In the genomic region with DNA sequence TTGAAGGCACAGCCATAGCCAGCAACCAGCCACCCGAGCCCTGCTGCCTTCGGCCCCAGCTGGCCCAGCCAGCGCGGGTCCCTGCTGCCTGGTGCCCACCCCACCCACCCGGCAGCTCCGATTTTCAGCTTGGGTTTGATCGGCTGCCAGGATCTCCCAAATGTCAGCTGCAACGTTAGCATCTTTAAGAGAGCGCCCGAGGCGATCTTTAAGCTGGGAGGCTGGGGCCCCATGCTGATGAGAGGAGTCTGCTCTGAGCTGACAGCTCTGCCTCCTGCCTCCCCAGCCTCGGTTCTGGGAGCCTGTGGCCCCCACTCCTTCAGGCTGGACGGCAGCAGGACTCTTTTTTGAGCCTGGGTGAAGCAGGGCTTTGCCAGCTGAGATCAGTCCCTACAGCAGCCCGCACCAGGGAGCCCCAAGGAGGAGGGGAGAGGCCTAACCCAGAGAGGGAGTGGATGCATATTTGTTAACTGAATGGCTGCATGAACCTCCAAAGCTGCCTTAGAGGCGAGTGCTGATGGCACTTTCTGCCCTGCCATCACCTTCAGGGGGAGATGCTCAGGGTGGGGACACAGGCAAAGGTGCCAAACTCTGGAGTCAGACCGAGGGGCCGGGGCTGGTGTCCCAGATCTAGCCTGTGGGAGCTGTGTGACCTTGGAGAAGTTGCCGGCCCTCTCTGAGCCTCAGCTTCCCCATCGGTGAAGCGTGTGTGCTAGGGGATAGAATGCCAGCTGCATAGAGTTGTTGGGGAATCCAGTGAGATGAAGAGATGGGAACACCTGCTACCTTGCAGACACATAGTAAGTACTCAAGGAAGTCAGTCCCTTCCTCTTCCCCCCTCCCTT, we compare ENCODE assay signal across 16 cellular contexts.
DNase-seq lines count a peak whose midpoint lies in the region; ATAC-seq, FAIRE-seq and TF ChIP-seq lines count a peak whose summit lies in the region.
"Had no signal": no experiment of that assay in that cellular context is flagged by ENCODE, and none has a peak within 500 bp of the region (broad histone marks: within the 10 kb centered on the region; RNA-seq: fewer than 3 reads in every experiment).

No MANE protein-coding gene starts in this region.

- DNase-seq in A549 (ENCODE audit: low read depth in 1 of 2, low spot score in 1 of 2), result no peak
- no peak for DNase-seq in CD8-positive, alpha-beta T cell
- peak; percentile 84 for DNase-seq in SK-N-MC (ENCODE audit: low read depth, low spot score)
- DNase-seq in immature natural killer cell, result no peak
- DNase-seq in tibial nerve (ENCODE audit: low spot score in 2 of 2), result no peak
- DNase-seq: MM.1S; NCI-H2107; stimulated activated naive B cell treated with anti-CD40 and anti-IgM and Interleukin-4, amounts not matched to agents 10 μg/mL and 1 μg/mL and 100 μg/mL, for 72 hours; SW 1271 had no signal

- no peaks in the 10 kb centered on the region for H3K36me3 Mint-ChIP-seq in CD8-positive, alpha-beta T cell
- no peaks in the 10 kb centered on the region for H3K36me3 Mint-ChIP-seq in immature natural killer cell
- H3K36me3 Mint-ChIP-seq: CD14-positive monocyte; stimulated activated naive B cell treated with anti-CD40 and anti-IgM and Interleukin-4, amounts not matched to agents 10 μg/mL and 1 μg/mL and 100 μg/mL, for 72 hours had no signal

- TF ChIP-seq CTCF in A549 (IDR thresholded peaks at IDR 0.05), result no peak
- no peak for TF ChIP-seq CTCF in CD8-positive, alpha-beta T cell (IDR thresholded peaks at IDR 0.05)
- no peak for TF ChIP-seq CTCF in tibial nerve (IDR thresholded peaks at IDR 0.05)

- TF ChIP-seq POLR2A in A549 (IDR thresholded peaks at IDR 0.05; ENCODE audit: low read length) (no peak), tibial nerve (IDR thresholded peaks at IDR 0.05) (no peak)

- intact Hi-C loops in CD8-positive, alpha-beta T cell (cut with DNase I, micrococcal nuclease), result no loop called here

- TF ChIP-seq EP300 in A549 (IDR thresholded peaks at IDR 0.05) (no peak), tibial nerve (IDR thresholded peaks at IDR 0.05) (no peak)

- H3K4me3 Mint-ChIP-seq in CD8-positive, alpha-beta T cell, result no peak overlapping the region
- peak overlapping the region in 1 of 5 donors; percentile 49 for H3K4me3 Mint-ChIP-seq in immature natural killer cell
- H3K4me3 Mint-ChIP-seq: stimulated activated naive B cell treated with anti-CD40 and anti-IgM and Interleukin-4, amounts not matched to agents 10 μg/mL and 1 μg/mL and 100 μg/mL, for 72 hours had no signal

- CTCF ChIA-PET in A549 (lab: Yijun Ruan, JAX), result interaction anchor here (1.0 to 1.2 kb wide), 2 partner anchors 27 to 282 kb away, joined by 3 read pairs; no protein-coding TSS in a partner anchor
- CTCF ChIA-PET in CD8-positive, alpha-beta T cell (lab: Charles Lee), result interaction anchor here (0.6 kb wide), 2 partner anchors 80 to 245 kb away, joined by 3 read pairs; no protein-coding TSS in a partner anchor

- H3K27ac ChIP-seq in A549 (peak overlapping the region; percentile 26 to 78; a peak in 4 of 6 replicates), SK-N-MC (peak overlapping the region; percentile 90), tibial nerve (peak overlapping the region in 1 of 4 donors; percentile 27)
- H3K27ac ChIP-seq in CD8-positive, alpha-beta T cell (ENCODE audit: low read depth, low read length), result no peak overlapping the region
- H3K27ac ChIP-seq: breast epithelium, right atrium auricular region had no signal

- ATAC-seq in A549 (no peak), GM18858 (IDR thresholded peaks at IDR 0.05; ENCODE audit: unreplicated experiment) (no peak), HG03342 (IDR thresholded peaks at IDR 0.05; ENCODE audit: unreplicated experiment) (no peak), HG03045 (IDR thresholded peaks at IDR 0.05; ENCODE audit: unreplicated experiment) (no peak)
- no peak for ATAC-seq in CD8-positive, alpha-beta T cell
- ATAC-seq: mucosa of descending colon; stimulated activated naive B cell treated with anti-CD40 and anti-IgM and Interleukin-4, amounts not matched to agents 10 μg/mL and 1 μg/mL and 100 μg/mL, for 72 hours had no signal

- H3K9me3 Mint-ChIP-seq in CD8-positive, alpha-beta T cell, result no peaks in the 10 kb centered on the region
- peaks cover 0 to 2% (median 0%) of the 10 kb centered on the region in 6 donors for H3K9me3 Mint-ChIP-seq in immature natural killer cell

- H3K27ac Mint-ChIP-seq in CD8-positive, alpha-beta T cell, result peak overlapping the region; percentile 22
- H3K27ac Mint-ChIP-seq in immature natural killer cell, result peak overlapping the region; percentile 22 to 90 (median 82)
- H3K27ac Mint-ChIP-seq: stimulated activated naive B cell treated with anti-CD40 and anti-IgM and Interleukin-4, amounts not matched to agents 10 μg/mL and 1 μg/mL and 100 μg/mL, for 72 hours had no signal

- H3K27me3 Mint-ChIP-seq in CD8-positive, alpha-beta T cell (ENCODE audit: low read depth), result no peaks in the 10 kb centered on the region
- H3K27me3 Mint-ChIP-seq in immature natural killer cell (ENCODE audit: low read depth in 3 of 3), result peaks cover 23 to 32% (median 25%) of the 10 kb centered on the region in 3 donors

- 75% methylated on average over 8 of the region's 20 CpGs for WGBS in A549 (ENCODE audit: missing lambda C conversion rate)
- 48 to 57% methylated on average over 17 to 20 of the region's 20 CpGs for WGBS in tibial nerve, 2 donors

- H3K4me1 Mint-ChIP-seq in CD8-positive, alpha-beta T cell (ENCODE audit: low read depth), result peaks cover 49% of the 10 kb centered on the region
- H3K4me1 Mint-ChIP-seq in immature natural killer cell, result peaks cover 36 to 48% of the 10 kb centered on the region in 2 donors

- no peak for TF ChIP-seq RAD21 in A549 (conservative IDR thresholded peaks at IDR 0.05 in 1 of 2, IDR thresholded peaks at IDR 0.05 in 1 of 2)

- no peaks in the 10 kb centered on the region for H3K36me3 ChIP-seq in CD8-positive, alpha-beta T cell (ENCODE audit: insufficient read depth, low read length)
- no peaks in the 10 kb centered on the region for H3K36me3 ChIP-seq in SK-N-MC (ENCODE audit: insufficient read depth, low read length)
- no peaks in the 10 kb centered on the region for H3K36me3 ChIP-seq in tibial nerve
- H3K36me3 ChIP-seq: breast epithelium, right atrium auricular region had no signal

- POLR2A ChIA-PET in A549 (lab: Yijun Ruan, JAX), result no interaction called here
- POLR2A ChIA-PET in CD8-positive, alpha-beta T cell (lab: Charles Lee), result interaction anchor here (1.0 kb wide), 1 partner anchor 9 kb away, joined by 3 read pairs; no protein-coding TSS in a partner anchor

- H3K4me3 ChIP-seq in A549 (no peak overlapping the region), SK-N-MC (peak overlapping the region; percentile 74), tibial nerve (no peak overlapping the region)
- no peak overlapping the region for H3K4me3 ChIP-seq in CD8-positive, alpha-beta T cell (ENCODE audit: low read depth, low read length)
- H3K4me3 ChIP-seq: breast epithelium, mucosa of descending colon, right atrium auricular region had no signal

- H3K4me1 ChIP-seq in A549 (peaks cover 29% of the 10 kb centered on the region), tibial nerve (peaks cover 8 to 41% (median 27%) of the 10 kb centered on the region in 4 donors)
- H3K4me1 ChIP-seq in CD8-positive, alpha-beta T cell (ENCODE audit: insufficient read depth, low read length), result peaks cover 29% of the 10 kb centered on the region

- H3K9me3 ChIP-seq in A549 (no peaks in the 10 kb centered on the region), SK-N-MC (ENCODE audit: low read depth, low read length) (no peaks in the 10 kb centered on the region), tibial nerve (no peaks in the 10 kb centered on the region)
- no peaks in the 10 kb centered on the region for H3K9me3 ChIP-seq in CD8-positive, alpha-beta T cell (ENCODE audit: low read length)
- H3K9me3 ChIP-seq: breast epithelium, mucosa of descending colon, right atrium auricular region had no signal

- peak overlapping the region; percentile 32 for H3K9ac ChIP-seq in SK-N-MC (ENCODE audit: insufficient read length)

- H3K27me3 ChIP-seq in CD8-positive, alpha-beta T cell (ENCODE audit: insufficient read depth, low read length), result no peaks in the 10 kb centered on the region
- no peaks in the 10 kb centered on the region for H3K27me3 ChIP-seq in tibial nerve
- H3K27me3 ChIP-seq: breast epithelium, right atrium auricular region had no signal

- no peak for FAIRE-seq in A549 (lab: Jason Lieb, UNC)

- H3K4me2 ChIP-seq in A549, result no peak overlapping the region

TF ChIP-seq in A549, 52 proteins besides CTCF, POLR2A, EP300 and RAD21:
- TF ChIP-seq FOSL2 (IDR thresholded peaks at IDR 0.05) (no peak), FOSL2 (CRISPR knock-in tag; IDR thresholded peaks at IDR 0.05) (no peak)
- TF ChIP-seq, protein P1, sequence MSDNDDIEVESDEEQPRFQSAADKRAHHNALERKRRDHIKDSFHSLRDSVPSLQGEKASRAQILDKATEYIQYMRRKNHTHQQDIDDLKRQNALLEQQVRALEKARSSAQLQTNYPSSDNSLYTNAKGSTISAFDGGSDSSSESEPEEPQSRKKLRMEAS (IDR thresholded peaks at IDR 0.05), result no peak
TF ChIP-seq in A549: peak in this region for 0.
